ENCODE assay signal across 7 cellular contexts in genomic region chr4:107725271-107725859, GRCh38. TPM values are rescaled to one million over a fixed set of nuclear protein-coding genes. Genes with fewer than 3 reads are reported as not detected.
DNase-seq lines count a peak whose midpoint lies in the region; ATAC-seq and TF ChIP-seq lines count a peak whose summit lies in the region.
"Not testable (repeated sequence)": the region's sequence is repeated elsewhere in the genome, so short reads cannot be mapped to it uniquely, and the experiment has no call there.

No MANE protein-coding gene starts in this region.

- ATAC-seq in activated T-cell treated with anti-CD3 and anti-CD28 coated beads, Interleukin-2, amount 50 U/mL, for 72 hours (replicated peaks in 1 of 2): peak; percentile 30 to 54
- ATAC-seq in stimulated activated effector memory CD8-positive, alpha-beta T cell treated with anti-CD3 and anti-CD28 coated beads, Interleukin-12 subunit alpha, Interleukin-12 subunit beta, amount 100 ng/mL, for 72 hours: peak; percentile 60

- H3K36me3 Mint-ChIP-seq in activated T-cell treated with anti-CD3 and anti-CD28 coated beads, Interleukin-2, amount 50 U/mL, for 72 hours (ENCODE audit: insufficient read depth in 2 of 2); stimulated activated effector memory CD8-positive, alpha-beta T cell treated with anti-CD3 and anti-CD28 coated beads, Interleukin-12 subunit alpha, Interleukin-12 subunit beta, amount 100 ng/mL, for 72 hours: not testable (repeated sequence)

- not testable (repeated sequence) for H3K4me3 ChIP-seq in fibroblast of mammary gland (ENCODE audit: control insufficient read depth, low read depth, low read length); mesenchymal stem cell (ENCODE audit: insufficient read depth in 1 of 2, low read depth in 1 of 2, low read length in 2 of 2)

- not testable (repeated sequence) for H3K18ac ChIP-seq in mesenchymal stem cell (ENCODE audit: low read depth in 1 of 2, low read length in 2 of 2)

- not testable (repeated sequence) for H3K79me1 ChIP-seq in mesenchymal stem cell (replicated peaks; ENCODE audit: low read length, poor library complexity, severe bottlenecking)

- not testable (repeated sequence) for H3K27ac ChIP-seq in mesenchymal stem cell (ENCODE audit: low read length, poor library complexity, severe bottlenecking)

- not testable (repeated sequence) for H4K91ac ChIP-seq in mesenchymal stem cell (ENCODE audit: low read length)

- not testable (repeated sequence) for H3K23ac ChIP-seq in mesenchymal stem cell (ENCODE audit: low read length in 2 of 2)

- not testable (repeated sequence) for H3K27me3 ChIP-seq in mesenchymal stem cell (ENCODE audit: control insufficient read depth in 1 of 2, insufficient read depth in 1 of 2, low read length in 2 of 2)

- H2BK15ac ChIP-seq in mesenchymal stem cell (ENCODE audit: low read depth, poor library complexity, severe bottlenecking): not testable (repeated sequence)

- DNase-seq in EH (ENCODE audit: low read depth) (peak; percentile 71), HT1080 (ENCODE audit: low read depth) (peak; percentile 64), MV-4-11 (lab: John Stamatoyannopoulos, UW) (peak; percentile 81), fibroblast of mammary gland (ENCODE audit: low read depth) (peak; percentile 66), mesenchymal stem cell (peak; percentile 21)
- DNase-seq in activated T-cell treated with anti-CD3 and anti-CD28 coated beads, Interleukin-2, amount 50 U/mL, for 72 hours: peak in 1 of 2 donors; percentile 8
- not testable (repeated sequence) for DNase-seq in stimulated activated effector memory CD8-positive, alpha-beta T cell treated with anti-CD3 and anti-CD28 coated beads, Interleukin-12 subunit alpha, Interleukin-12 subunit beta, amount 100 ng/mL, for 72 hours (ENCODE audit: low spot score in 2 of 2)

- 68% methylated on average over 2 of the region's 3 CpGs for WGBS in mesenchymal stem cell

- peak overlapping the region in 1 of 2 experiments; percentile 65 for H3K14ac ChIP-seq in mesenchymal stem cell (ENCODE audit: low read length in 2 of 2)

- H4K8ac ChIP-seq in mesenchymal stem cell (ENCODE audit: low read length): not testable (repeated sequence)

- H3K9ac ChIP-seq in mesenchymal stem cell (ENCODE audit: low read length): not testable (repeated sequence)

- H2BK5ac ChIP-seq in mesenchymal stem cell (ENCODE audit: low read depth, low read length, poor library complexity, severe bottlenecking): not testable (repeated sequence)

- not testable (repeated sequence) for H3K9me3 ChIP-seq in mesenchymal stem cell (ENCODE audit: control insufficient read depth, low read length)

- H3K4ac ChIP-seq in mesenchymal stem cell (ENCODE audit: low read depth in 1 of 2, low read length in 2 of 2): not testable (repeated sequence)

- not testable (repeated sequence) for H2BK120ac ChIP-seq in mesenchymal stem cell (ENCODE audit: low read depth, low read length)

- not testable (repeated sequence) for H2AK5ac ChIP-seq in mesenchymal stem cell (ENCODE audit: low read length, severe bottlenecking)

- not testable (repeated sequence) for H2AFZ ChIP-seq in mesenchymal stem cell (ENCODE audit: low read depth, low read length)

- H3K4me3 Mint-ChIP-seq in activated T-cell treated with anti-CD3 and anti-CD28 coated beads, Interleukin-2, amount 50 U/mL, for 72 hours; stimulated activated effector memory CD8-positive, alpha-beta T cell treated with anti-CD3 and anti-CD28 coated beads, Interleukin-12 subunit alpha, Interleukin-12 subunit beta, amount 100 ng/mL, for 72 hours: not testable (repeated sequence)

- H3K27me3 Mint-ChIP-seq in activated T-cell treated with anti-CD3 and anti-CD28 coated beads, Interleukin-2, amount 50 U/mL, for 72 hours (ENCODE audit: low read depth): not testable (repeated sequence)

- not testable (repeated sequence) for H3K9me3 Mint-ChIP-seq in activated T-cell treated with anti-CD3 and anti-CD28 coated beads, Interleukin-2, amount 50 U/mL, for 72 hours; stimulated activated effector memory CD8-positive, alpha-beta T cell treated with anti-CD3 and anti-CD28 coated beads, Interleukin-12 subunit alpha, Interleukin-12 subunit beta, amount 100 ng/mL, for 72 hours

- H2BK12ac ChIP-seq in mesenchymal stem cell (ENCODE audit: low read length in 2 of 2): not testable (repeated sequence)

- not testable (repeated sequence) for H3K27ac Mint-ChIP-seq in activated T-cell treated with anti-CD3 and anti-CD28 coated beads, Interleukin-2, amount 50 U/mL, for 72 hours; stimulated activated effector memory CD8-positive, alpha-beta T cell treated with anti-CD3 and anti-CD28 coated beads, Interleukin-12 subunit alpha, Interleukin-12 subunit beta, amount 100 ng/mL, for 72 hours

- peaks cover 10% of the 10 kb centered on the region for H3K4me1 Mint-ChIP-seq in activated T-cell treated with anti-CD3 and anti-CD28 coated beads, Interleukin-2, amount 50 U/mL, for 72 hours (ENCODE audit: low read depth)
- H3K4me1 Mint-ChIP-seq in stimulated activated effector memory CD8-positive, alpha-beta T cell treated with anti-CD3 and anti-CD28 coated beads, Interleukin-12 subunit alpha, Interleukin-12 subunit beta, amount 100 ng/mL, for 72 hours: not testable (repeated sequence)

- H3K4me2 ChIP-seq in mesenchymal stem cell (ENCODE audit: low read length, poor library complexity, severe bottlenecking): not testable (repeated sequence)

- H3K36me3 ChIP-seq in mesenchymal stem cell (ENCODE audit: control insufficient read depth in 1 of 2, insufficient read depth in 2 of 2, low read depth in 1 of 2, low read length in 2 of 2): not testable (repeated sequence)

- H3K4me1 ChIP-seq in mesenchymal stem cell (ENCODE audit: control insufficient read depth, insufficient read depth, low read depth, low read length): not testable (repeated sequence)

- TF ChIP-seq CTCF in fibroblast of mammary gland (conservative IDR thresholded peaks at IDR 0.05; ENCODE audit: control insufficient read depth, insufficient read depth, low read depth, low read length): not testable (repeated sequence)

RNA-seq across cellular contexts. Expression of gene PAPSS1, which starts 5.3 kb away (rescaled TPM):
- 39.6 and 48.9 TPM in 2 replicates for total RNA-seq in HT1080 (2014; rRNA removed; shearing (Covaris generic))
- 43.8 and 52.6 TPM in 2 replicates for polyA plus RNA-seq in HT1080 (2015; cell fraction: cytosol; rRNA removed)
- polyA plus RNA-seq in HT1080 (2015; cell fraction: nucleus; rRNA removed): 80.2 and 85.3 TPM in 2 replicates
- total RNA-seq in activated T-cell treated with anti-CD3 and anti-CD28 coated beads, Interleukin-2, amount 50 U/mL, for 72 hours: 10 to 100 TPM; 31.6 to 33.2 TPM
- polyA plus RNA-seq in mesenchymal stem cell (2013, experiment 1 of 2): 44.7 TPM
- 50.7 TPM for polyA plus RNA-seq in mesenchymal stem cell (2013, experiment 2 of 2)
